ENCODE assay signal across 8 cellular contexts in genomic region chr1:108590947-108591346, GRCh38. TPM values are rescaled to one million over a fixed set of nuclear protein-coding genes. Genes with fewer than 3 reads are reported as not detected.
DNase-seq lines count a peak whose midpoint lies in the region; ATAC-seq, FAIRE-seq and TF ChIP-seq lines count a peak whose summit lies in the region.

No MANE protein-coding gene starts in this region.

- DNase-seq in D721Med (ENCODE audit: insufficient read length, low spot score) (no peak), PC-3 (peak; percentile 78), epithelial cell of proximal tubule (ENCODE audit: low read depth) (peak; percentile 27), pancreas (no peak), NCI-H510A (lab: John Stamatoyannopoulos, UW) (no peak), NCI-H1092 (lab: John Stamatoyannopoulos, UW) (no peak), NCI-H128 (lab: John Stamatoyannopoulos, UW; ENCODE audit: unreplicated experiment) (no peak)

- H3K9ac ChIP-seq in PC-3 (ENCODE audit: low read length): peak overlapping the region; percentile 71

- H3K36me3 ChIP-seq in PC-3 (ENCODE audit: low read depth, low read length): no peaks in the 10 kb centered on the region
- H3K36me3 ChIP-seq in pancreas: no peaks in the 10 kb centered on the region

- CTCF ChIA-PET in PC-3 (lab: Charles Lee): no interaction called here

- peak; percentile 6 for FAIRE-seq in D721Med (lab: Jason Lieb, UNC)
- FAIRE-seq in pancreas (lab: Jason Lieb, UNC): peak; percentile 92

- peak overlapping the region; percentile 86 for H3K27ac ChIP-seq in PC-3 (ENCODE audit: low read length)
- peak overlapping the region in 2 of 4 donors; percentile 34 to 65 for H3K27ac ChIP-seq in pancreas

- H2AFZ ChIP-seq in PC-3 (ENCODE audit: low read length): no peak overlapping the region

- H4K20me1 ChIP-seq in PC-3 (ENCODE audit: low read length): no peaks in the 10 kb centered on the region

- no peaks in the 10 kb centered on the region for H3K9me2 ChIP-seq in PC-3 (replicated peaks; ENCODE audit: low read length)

- WGBS in pancreas, 2 donors: 4 to 6% methylated on average over 4 of the region's 4 CpGs

- H3K79me2 ChIP-seq in PC-3 (ENCODE audit: low read length): no peaks in the 10 kb centered on the region

- no TSS peak for BruUV-seq in PC-3 (replicated peaks; lab: Mats Ljungman, UMichigan)

- peak overlapping the region; percentile 40 for H3K4me2 ChIP-seq in PC-3 (ENCODE audit: low read length)

- peaks cover 33% of the 10 kb centered on the region for H3K4me1 ChIP-seq in PC-3 (ENCODE audit: insufficient read depth, low read length)
- H3K4me1 ChIP-seq in pancreas: peaks cover 0 to 22% (median 11%) of the 10 kb centered on the region in 3 donors

- ATAC-seq in PC-3 (peak; percentile 51), pancreas (peak; percentile 69 to 88 (median 78)), HG03520 (IDR thresholded peaks at IDR 0.05; ENCODE audit: unreplicated experiment) (no peak)

- intact Hi-C loops in PC-3 (cut with micrococcal nuclease): loop anchor here (5.0 kb wide), 1 partner anchor 34 kb away; no protein-coding TSS in a partner anchor
- intact Hi-C loops in pancreas (cut with DNase I): no loop called here

- POLR2A ChIA-PET in PC-3 (lab: Charles Lee; ENCODE audit: unreplicated experiment): no interaction called here

- H3K4me3 ChIP-seq in PC-3 (ENCODE audit: low read length) (no peak overlapping the region), epithelial cell of proximal tubule (ENCODE audit: low read depth, low read length) (no peak overlapping the region), pancreas (no peak overlapping the region)

- TF ChIP-seq CTCF in D721Med (IDR thresholded peaks at IDR 0.05; ENCODE audit: insufficient read depth, missing control alignments) (no peak), PC-3 (conservative IDR thresholded peaks at IDR 0.05; ENCODE audit: low read depth, low read length) (no peak), epithelial cell of proximal tubule (conservative IDR thresholded peaks at IDR 0.05; ENCODE audit: low read depth, low read length) (no peak), pancreas (IDR thresholded peaks at IDR 0.05) (no peak)

- no peaks in the 10 kb centered on the region for H3F3A ChIP-seq in PC-3 (ENCODE audit: low read length, unreplicated experiment)

- H3K27me3 ChIP-seq in PC-3 (ENCODE audit: low read length) (no peaks in the 10 kb centered on the region), pancreas (no peaks in the 10 kb centered on the region)

- no peaks in the 10 kb centered on the region for H3K9me3 ChIP-seq in PC-3 (ENCODE audit: low read length)
- H3K9me3 ChIP-seq in pancreas: no peaks in the 10 kb centered on the region

RNA-seq across cellular contexts. Expression of gene EEIG2, which starts 31.0 kb away (rescaled TPM):
- total RNA-seq in PC-3 (2014; rRNA removed) (5.2 and 6.2 TPM in 2 replicates), epithelial cell of proximal tubule (6.1 TPM in 2 replicates), pancreas (10 to 100 TPM in 2 of 6 donors, 1 to 10 TPM in 4; 2.8 to 13.0 (median 3.3) TPM)
- 1 to 10 TPM; 1.7 to 1.8 TPM for polyA plus RNA-seq in pancreas

Comparison
In these comparisons a context has a peak if more than half of its experiments do, and no peak if none do; other contexts are left out.
1. DNase-seq: peak in PC-3 (single experiment) and epithelial cell of proximal tubule (single experiment); none in D721Med (single experiment), pancreas (0 of 6), NCI-H510A (single experiment), NCI-H1092 (single experiment) and NCI-H128 (single experiment).